28 cellular contexts compared by ENCODE assay signal in genomic region chr19:39074942-39075341, GRCh38. TPM values are rescaled to one million over a fixed set of nuclear protein-coding genes. Genes with fewer than 3 reads are reported as not detected.
A peak's percentile ranks its signal among the peaks of the same experiment; 100 is the strongest.
DNase-seq lines count a peak whose midpoint lies in the region; ATAC-seq, FAIRE-seq and TF ChIP-seq lines count a peak whose summit lies in the region.
"Had no signal": no experiment of that assay in that cellular context is flagged by ENCODE, and none has a peak within 500 bp of the region (broad histone marks: within the 10 kb centered on the region; RNA-seq: fewer than 3 reads in every experiment).

No MANE protein-coding gene starts in this region.

- H3K36me3 Mint-ChIP-seq in CD8-positive, alpha-beta memory T cell = peaks cover 0 to 4% (median 0%) of the 10 kb centered on the region in 3 donors
- no peaks in the 10 kb centered on the region for H3K36me3 Mint-ChIP-seq in activated T-helper 2 cell treated with anti-CD3 and anti-CD28 coated beads, Interferon-gamma antibody, Interleukin-2, Interleukin-4, amounts not matched to agents 10 μg/mL and 5 μg/mL and 100 μg/mL, durations not matched to agents 14 hours and 24 hours and 36 hours (ENCODE audit: low read depth)
- H3K36me3 Mint-ChIP-seq: T-cell had no signal

- peak overlapping the region; percentile 81; the same call in 2 of the 3 replicates for H3K4me2 ChIP-seq in A549

- TF ChIP-seq POLR2A in A549 (IDR thresholded peaks at IDR 0.05; ENCODE audit: low read length) (no peak), transverse colon (IDR thresholded peaks at IDR 0.05) (no peak)

- in situ Hi-C loops in Panc1 (cut with HindIII; ENCODE audit: low pct_unique_long_range_greater_than_20kb, low sequenced_read_pairs) = no loop called here
- in situ Hi-C loops in transverse colon (cut with MboI; ENCODE audit: low pct_ligation_motif_present in 1 of 4, low pct_unique_long_range_greater_than_20kb in 1 of 4, low sequenced_read_pairs in 3 of 4) = no loop called here

- H3K4me3 ChIP-seq in A549 (no peak overlapping the region), Panc1 (ENCODE audit: low read depth in 2 of 2, low read length in 2 of 2) (no peak overlapping the region), transverse colon (no peak overlapping the region)
- no peak overlapping the region for H3K4me3 ChIP-seq in CD8-positive, alpha-beta memory T cell (ENCODE audit: low read length)
- H3K4me3 ChIP-seq: GM23248, MG63, Peyer's patch, SJSA1 had no signal

- CTCF ChIA-PET in A549 (lab: Yijun Ruan, JAX) (interaction anchor here (0.7 to 36.8 kb wide), 9 partner anchors 1 to 253 kb away, joined by 3 to 612 read pairs (median 5); partner anchors contain the start of genes ACP7 and FBXO17), Panc1 (lab: Charles Lee) (interaction anchor here (0.7 to 1.2 kb wide), 2 partner anchors 97 to 808 kb away, joined by 3 to 7 read pairs; no protein-coding TSS in a partner anchor)
- CTCF ChIA-PET in CD8-positive, alpha-beta memory T cell (lab: Charles Lee) = no interaction called here

- POLR2A ChIA-PET in A549 (lab: Yijun Ruan, JAX) (interaction anchor here (2.3 kb wide), 1 partner anchor 37 kb away, joined by 16 read pairs; no protein-coding TSS in a partner anchor), Panc1 (lab: Charles Lee) (interaction anchor here (0.6 to 1.3 kb wide), 5 partner anchors 8 to 99 kb away, joined by 3 to 6 read pairs (median 5); partner anchors contain the start of gene FBXO17)
- POLR2A ChIA-PET in CD8-positive, alpha-beta memory T cell (lab: Charles Lee) = no interaction called here

- DNase-seq in A549 (ENCODE audit: low read depth in 1 of 2, low spot score in 1 of 2) = no peak
- no peak for DNase-seq in CD8-positive, alpha-beta memory T cell
- no peak for DNase-seq in Panc1 (ENCODE audit: low read depth, low spot score)
- no peak for DNase-seq in epithelial cell of prostate (ENCODE audit: low read depth, low spot score)
- no peak for DNase-seq in transverse colon
- DNase-seq in activated T-helper 2 cell treated with anti-CD3 and anti-CD28 coated beads, Interferon-gamma antibody, Interleukin-2, Interleukin-4, amounts not matched to agents 10 μg/mL and 5 μg/mL and 100 μg/mL, durations not matched to agents 14 hours and 24 hours and 36 hours (ENCODE audit: low spot score) = no peak
- no peak for DNase-seq in GM19239 (ENCODE audit: insufficient read length, low spot score)
- DNase-seq: C1 segment of cervical spinal cord; Calu3; DMS79 treated with DMSO at 0.1 percent for 48 hours; GM23248; H7; HFFc6; KG1; MG63; NCI-H1105 treated with DMSO at 0.1 percent for 48 hours; NCI-H146; NCI-H1930; NCI-H446 treated with DMSO at 0.1 percent for 48 hours; NCI-H526; NCI-H82; NK-92 treated with Interleukin-12 subunit alpha and Interleukin-12 subunit beta, amount 100 ng/mL, for 24 hours; Peyer's patch; Right ventricle myocardium superior; T-cell had no signal

- intact Hi-C loops in Panc1 (cut with micrococcal nuclease; ENCODE audit: unreplicated experiment) (no loop called here), transverse colon (cut with DNase I; ENCODE audit: low total_unique reads) (no loop called here)
- intact Hi-C loops in activated T-helper 2 cell treated with anti-CD3 and anti-CD28 coated beads, Interferon-gamma antibody, Interleukin-2, Interleukin-4, amounts not matched to agents 10 μg/mL and 5 μg/mL and 100 μg/mL, durations not matched to agents 14 hours and 24 hours and 36 hours (cut with micrococcal nuclease) = no loop called here

- peaks cover 22 to 26% (median 26%) of the 10 kb centered on the region in 3 donors for H3K4me1 Mint-ChIP-seq in CD8-positive, alpha-beta memory T cell
- peaks cover 11% of the 10 kb centered on the region for H3K4me1 Mint-ChIP-seq in activated T-helper 2 cell treated with anti-CD3 and anti-CD28 coated beads, Interferon-gamma antibody, Interleukin-2, Interleukin-4, amounts not matched to agents 10 μg/mL and 5 μg/mL and 100 μg/mL, durations not matched to agents 14 hours and 24 hours and 36 hours (ENCODE audit: low read depth)

- no peak overlapping the region for H3K4me3 Mint-ChIP-seq in CD8-positive, alpha-beta memory T cell
- H3K4me3 Mint-ChIP-seq in activated T-helper 2 cell treated with anti-CD3 and anti-CD28 coated beads, Interferon-gamma antibody, Interleukin-2, Interleukin-4, amounts not matched to agents 10 μg/mL and 5 μg/mL and 100 μg/mL, durations not matched to agents 14 hours and 24 hours and 36 hours (ENCODE audit: low read depth) = no peak overlapping the region
- H3K4me3 Mint-ChIP-seq: HFFc6, T-cell had no signal

- no peak for TF ChIP-seq RAD21 in A549 (conservative IDR thresholded peaks at IDR 0.05 in 1 of 2, IDR thresholded peaks at IDR 0.05 in 1 of 2)

- ATAC-seq in A549 (no peak), Panc1 (no peak)
- ATAC-seq: T-cell had no signal

- peak overlapping the region; percentile 84 to 86 for H3K27ac ChIP-seq in A549
- no peak overlapping the region for H3K27ac ChIP-seq in CD8-positive, alpha-beta memory T cell (ENCODE audit: low read depth, low read length)
- peak overlapping the region; percentile 75 for H3K27ac ChIP-seq in Panc1 (ENCODE audit: low read length)
- H3K27ac ChIP-seq in epithelial cell of prostate = peak overlapping the region; percentile 93
- no peak overlapping the region for H3K27ac ChIP-seq in transverse colon
- H3K27ac ChIP-seq: Peyer's patch had no signal

- no peaks in the 10 kb centered on the region for H3K9me3 ChIP-seq in A549
- H3K9me3 ChIP-seq in CD8-positive, alpha-beta memory T cell (ENCODE audit: low read length) = no peaks in the 10 kb centered on the region
- no peaks in the 10 kb centered on the region for H3K9me3 ChIP-seq in Panc1 (ENCODE audit: control insufficient read depth, insufficient read depth, low read depth, low read length)
- no peaks in the 10 kb centered on the region for H3K9me3 ChIP-seq in transverse colon
- H3K9me3 ChIP-seq: MG63, Peyer's patch, SJSA1 had no signal

- H3K4me1 ChIP-seq in A549 (peaks cover 65% of the 10 kb centered on the region), Panc1 (ENCODE audit: control insufficient read depth, insufficient read depth, low read length) (peaks cover 61% of the 10 kb centered on the region), transverse colon (no peaks in the 10 kb centered on the region)
- peaks cover 20% of the 10 kb centered on the region for H3K4me1 ChIP-seq in CD8-positive, alpha-beta memory T cell (ENCODE audit: insufficient read depth, low read length)
- H3K4me1 ChIP-seq: Peyer's patch had no signal

- TF ChIP-seq CTCF in A549 (IDR thresholded peaks at IDR 0.05) (no peak), Panc1 (IDR thresholded peaks at IDR 0.05) (no peak), transverse colon (IDR thresholded peaks at IDR 0.05) (no peak)

- no peak for TF ChIP-seq EP300 in A549 (IDR thresholded peaks at IDR 0.05)
- TF ChIP-seq EP300 in transverse colon (IDR thresholded peaks at IDR 0.05; ENCODE audit: low read depth) = no peak

- no peak for FAIRE-seq in A549 (lab: Jason Lieb, UNC)
- FAIRE-seq in GM19239 (lab: Jason Lieb, UNC) = no peak
- FAIRE-seq: GM12892, HTR-8/SVneo had no signal

- H3K9me3 Mint-ChIP-seq in CD8-positive, alpha-beta memory T cell = no peaks in the 10 kb centered on the region
- H3K9me3 Mint-ChIP-seq in activated T-helper 2 cell treated with anti-CD3 and anti-CD28 coated beads, Interferon-gamma antibody, Interleukin-2, Interleukin-4, amounts not matched to agents 10 μg/mL and 5 μg/mL and 100 μg/mL, durations not matched to agents 14 hours and 24 hours and 36 hours = no peaks in the 10 kb centered on the region
- H3K9me3 Mint-ChIP-seq: HFFc6, T-cell had no signal

- H3K27ac Mint-ChIP-seq in CD8-positive, alpha-beta memory T cell = peak overlapping the region in 7 of 8 donors; percentile 29 to 99 (median 96)
- H3K27ac Mint-ChIP-seq in activated T-helper 2 cell treated with anti-CD3 and anti-CD28 coated beads, Interferon-gamma antibody, Interleukin-2, Interleukin-4, amounts not matched to agents 10 μg/mL and 5 μg/mL and 100 μg/mL, durations not matched to agents 14 hours and 24 hours and 36 hours = no peak overlapping the region
- H3K27ac Mint-ChIP-seq: HFFc6 had no signal

- BruUV-seq in Panc1 (replicated peaks; lab: Mats Ljungman, UMichigan) = no TSS peak

- H3K27me3 ChIP-seq in CD8-positive, alpha-beta memory T cell (ENCODE audit: insufficient read depth, low read length, poor library complexity, severe bottlenecking) = no peaks in the 10 kb centered on the region
- H3K27me3 ChIP-seq in Panc1 (ENCODE audit: control insufficient read depth, insufficient read depth, low read length) (no peaks in the 10 kb centered on the region), transverse colon (peaks cover 12% of the 10 kb centered on the region)
- H3K27me3 ChIP-seq: MG63, Peyer's patch, SJSA1 had no signal

- peaks cover 2 to 21% of the 10 kb centered on the region in 2 donors for H3K27me3 Mint-ChIP-seq in CD8-positive, alpha-beta memory T cell
- peaks cover 3% of the 10 kb centered on the region for H3K27me3 Mint-ChIP-seq in activated T-helper 2 cell treated with anti-CD3 and anti-CD28 coated beads, Interferon-gamma antibody, Interleukin-2, Interleukin-4, amounts not matched to agents 10 μg/mL and 5 μg/mL and 100 μg/mL, durations not matched to agents 14 hours and 24 hours and 36 hours (ENCODE audit: low read depth)

- WGBS in A549 (ENCODE audit: missing lambda C conversion rate) = 92% methylated on average over 6 of the region's 6 CpGs
- 88% methylated on average over 6 of the region's 6 CpGs; no CpG with 5 or more reads in 1 of the 2 donors for WGBS in transverse colon (ENCODE audit: low coverage in 1 of 2), 2 donors

- H3K36me3 ChIP-seq in CD8-positive, alpha-beta memory T cell (ENCODE audit: insufficient read depth, low read length) = no peaks in the 10 kb centered on the region
- H3K36me3 ChIP-seq in Panc1 (ENCODE audit: control insufficient read depth, insufficient read depth, low read length) (no peaks in the 10 kb centered on the region), transverse colon (no peaks in the 10 kb centered on the region)
- H3K36me3 ChIP-seq: MG63, Peyer's patch, SJSA1 had no signal

RNA-seq across cellular contexts. Expression of gene ACP7, which starts 9.2 kb away (rescaled TPM):
- polyA plus RNA-seq in A549 (2011; rRNA removed) (0.06 and 0.08 TPM in 2 replicates), A549 (2017; fragmentation: RNase III; extraction: RNeasy Plus Mini Kit Qiagen cat#74134 plus additional on column Dnase treatment) (0.25 to 0.44 TPM (median 0.28 TPM) in 3 replicates)
- polyA plus RNA-seq in A549 (2012; cell fraction: cytosol; rRNA removed) = 0.05 and 0.08 TPM in 2 replicates
- 0.07 TPM in 1 of 2 replicates, not detected in the other for polyA plus RNA-seq in A549 (2012; cell fraction: nucleus; rRNA removed)
- polyA minus RNA-seq in A549 (2011; rRNA and poly(A)+ RNA removed) = 0.41 TPM in 1 of 2 replicates, not detected in the other
- not detected for total RNA-seq in CD8-positive, alpha-beta memory T cell
- 0.22 TPM for polyA plus RNA-seq in CD8-positive, alpha-beta memory T cell
- total RNA-seq in Panc1 (2021; ENCODE audit: unreplicated experiment) (10.3 TPM), transverse colon (not detected)
- 8.1 TPM for polyA plus RNA-seq in Panc1 (2012; ENCODE audit: insufficient read length)
- not detected in 2 replicates for total RNA-seq in activated T-helper 2 cell treated with anti-CD3 and anti-CD28 coated beads, Interferon-gamma antibody, Interleukin-2, Interleukin-4, amounts not matched to agents 10 μg/mL and 5 μg/mL and 100 μg/mL, durations not matched to agents 14 hours and 24 hours and 36 hours
- total RNA-seq: GM23248, HFFc6, Peyer's patch, Right ventricle myocardium superior, SJSA1 had no signal

RNA-seq across cellular contexts. Expression of gene FBXO27, which starts 42.6 kb away (rescaled TPM):
- polyA plus RNA-seq in A549 (2011; rRNA removed) = 13.4 and 15.2 TPM in 2 replicates
- 13.6 and 15.7 TPM in 2 replicates for polyA plus RNA-seq in A549 (2012; cell fraction: cytosol; rRNA removed)
- 8.4 and 11.9 TPM in 2 replicates for polyA plus RNA-seq in A549 (2012; cell fraction: nucleus; rRNA removed)
- 12.5 to 17.5 TPM (median 14.2 TPM) in 3 replicates for polyA plus RNA-seq in A549 (2017; fragmentation: RNase III; extraction: RNeasy Plus Mini Kit Qiagen cat#74134 plus additional on column Dnase treatment)
- 24.7 and 26.9 TPM in 2 replicates for polyA minus RNA-seq in A549 (2011; rRNA and poly(A)+ RNA removed)
- total RNA-seq in CD8-positive, alpha-beta memory T cell = under 1 TPM; 0.37 to 0.80 TPM
- polyA plus RNA-seq in CD8-positive, alpha-beta memory T cell = 0.64 TPM
- total RNA-seq in Panc1 (2021; ENCODE audit: unreplicated experiment) = 443 TPM
- polyA plus RNA-seq in Panc1 (2012; ENCODE audit: insufficient read length) = 429 TPM
- total RNA-seq in transverse colon = 1 to 10 TPM in 2 of 4 donors, under 1 TPM in 1, not detected in 1; 0.14 to 1.5 (median 1.1) TPM
- total RNA-seq in activated T-helper 2 cell treated with anti-CD3 and anti-CD28 coated beads, Interferon-gamma antibody, Interleukin-2, Interleukin-4, amounts not matched to agents 10 μg/mL and 5 μg/mL and 100 μg/mL, durations not matched to agents 14 hours and 24 hours and 36 hours = 0.57 and 0.84 TPM in 2 replicates

RNA-seq across cellular contexts. Expression of gene PAK4, which starts 50.6 kb away (rescaled TPM):
- polyA plus RNA-seq in A549 (2011; rRNA removed) = 37.9 and 42.9 TPM in 2 replicates
- 105 and 115 TPM in 2 replicates for polyA plus RNA-seq in A549 (2012; cell fraction: cytosol; rRNA removed)
- 115 and 138 TPM in 2 replicates for polyA plus RNA-seq in A549 (2012; cell fraction: nucleus; rRNA removed)
- polyA plus RNA-seq in A549 (2017; fragmentation: RNase III; extraction: RNeasy Plus Mini Kit Qiagen cat#74134 plus additional on column Dnase treatment) = 75.8 to 84.2 TPM (median 76.7 TPM) in 3 replicates
- polyA minus RNA-seq in A549 (2011; rRNA and poly(A)+ RNA removed) = 68.7 and 73.7 TPM in 2 replicates
- 10 to 100 TPM; 21.3 to 21.8 TPM for total RNA-seq in CD8-positive, alpha-beta memory T cell
- 1.8 TPM for polyA plus RNA-seq in CD8-positive, alpha-beta memory T cell
- total RNA-seq in Panc1 (2021; ENCODE audit: unreplicated experiment) = 311 TPM
- polyA plus RNA-seq in Panc1 (2012; ENCODE audit: insufficient read length) = 362 TPM
- total RNA-seq in transverse colon = 10 to 100 TPM; 43.8 to 96.1 (median 63.2) TPM
- total RNA-seq in activated T-helper 2 cell treated with anti-CD3 and anti-CD28 coated beads, Interferon-gamma antibody, Interleukin-2, Interleukin-4, amounts not matched to agents 10 μg/mL and 5 μg/mL and 100 μg/mL, durations not matched to agents 14 hours and 24 hours and 36 hours = 16.5 and 19.4 TPM in 2 replicates

Comparison
In these comparisons a context has a peak if more than half of its experiments do, and no peak if none do; other contexts are left out.
1. H3K27ac ChIP-seq: peak in A549 (2 of 2), Panc1 (single experiment) and epithelial cell of prostate (single experiment); none in CD8-positive, alpha-beta memory T cell (single experiment) and transverse colon (0 of 4).
2. RNA of gene ACP7, which starts 9.2 kb away (total RNA-seq): 10.3 TPM in Panc1 (single experiment); not detected in CD8-positive, alpha-beta memory T cell, not detected in transverse colon and not detected in activated T-helper 2 cell treated with anti-CD3 and anti-CD28 coated beads, Interferon-gamma antibody, Interleukin-2, Interleukin-4, amounts not matched to agents 10 μg/mL and 5 μg/mL and 100 μg/mL, durations not matched to agents 14 hours and 24 hours and 36 hours; every median in the first group is over 10 times any median in the second.
3. RNA of gene FBXO27, which starts 42.6 kb away (total RNA-seq): 443 TPM in Panc1 (single experiment); 0.14 to 1.5 TPM in transverse colon, 0.57 to 0.84 TPM in activated T-helper 2 cell treated with anti-CD3 and anti-CD28 coated beads, Interferon-gamma antibody, Interleukin-2, Interleukin-4, amounts not matched to agents 10 μg/mL and 5 μg/mL and 100 μg/mL, durations not matched to agents 14 hours and 24 hours and 36 hours and 0.37 to 0.80 TPM in CD8-positive, alpha-beta memory T cell; every median in the first group is over 100 times any median in the second.